In genomic region chr12:40106202-40106533, GRCh38 we compare ENCODE assay signal across 8 cellular contexts. TPM values are rescaled to one million over a fixed set of nuclear protein-coding genes. Genes with fewer than 3 reads are reported as not detected.
DNase-seq lines count a peak whose midpoint lies in the region; TF ChIP-seq lines count a peak whose summit lies in the region.

No MANE protein-coding gene starts in this region.

- H3K4me1 ChIP-seq in OCI-LY3 (ENCODE audit: low read length) (peaks cover 44% of the 10 kb centered on the region), parathyroid adenoma (peaks cover 16% of the 10 kb centered on the region)

- H3K79me2 ChIP-seq in OCI-LY3 (ENCODE audit: low read length) (peaks cover 41% of the 10 kb centered on the region), parathyroid adenoma (peaks cover 27% of the 10 kb centered on the region)

- peaks cover 8% of the 10 kb centered on the region; the same call in 1 of the 2 replicates for H3K27me3 ChIP-seq in OCI-LY3 (ENCODE audit: low read depth, low read length)
- H3K27me3 ChIP-seq in parathyroid adenoma (ENCODE audit: control insufficient read depth, insufficient read depth, low read length): no peaks in the 10 kb centered on the region

- peak overlapping the region; percentile 83 for H2AFZ ChIP-seq in OCI-LY3 (ENCODE audit: low read depth, low read length)
- peak overlapping the region; percentile 73 for H2AFZ ChIP-seq in parathyroid adenoma

- H3K27ac ChIP-seq in OCI-LY3 (ENCODE audit: low read length) (no peak overlapping the region), parathyroid adenoma (peak overlapping the region; percentile 81)

- H3K9ac ChIP-seq in OCI-LY3 (ENCODE audit: low read length): peak overlapping the region; percentile 23
- no peak overlapping the region for H3K9ac ChIP-seq in parathyroid adenoma

- H3K4me3 ChIP-seq in GM12864 (ENCODE audit: low read depth, low read length) (peak overlapping the region; percentile 28), OCI-LY3 (ENCODE audit: low read length) (peak overlapping the region; percentile 95), epithelial cell of proximal tubule (ENCODE audit: low read depth, low read length) (peak overlapping the region; percentile 79), parathyroid adenoma (ENCODE audit: low read depth, low read length) (peak overlapping the region; percentile 66)

- peak overlapping the region; percentile 89 for H3K4me2 ChIP-seq in OCI-LY3 (ENCODE audit: low read length)
- H3K4me2 ChIP-seq in parathyroid adenoma (ENCODE audit: low read length): peak overlapping the region; percentile 65

- TF ChIP-seq CTCF in GM12864 (IDR thresholded peaks at IDR 0.05; ENCODE audit: low read depth, low read length, missing control alignments) (no peak), OCI-LY3 (IDR thresholded peaks at IDR 0.05; ENCODE audit: low read depth, low read length) (no peak), epithelial cell of proximal tubule (conservative IDR thresholded peaks at IDR 0.05; ENCODE audit: low read depth, low read length) (no peak), parathyroid adenoma (IDR thresholded peaks at IDR 0.05) (no peak)

- DNase-seq in GM12864 (ENCODE audit: low read depth): no peak
- DNase-seq in epithelial cell of proximal tubule (ENCODE audit: low read depth): no peak
- no peak for DNase-seq in cerebellar cortex (ENCODE audit: low spot score)
- DNase-seq in NCI-H510A treated with DMSO at 0.1 percent for 48 hours (lab: John Stamatoyannopoulos, UW): no peak
- no peak for DNase-seq in inferior parietal cortex (ENCODE audit: extremely low spot score)
- no peak for DNase-seq in stimulated activated CD4-positive, alpha-beta T cell treated with anti-CD3 and anti-CD28 coated beads, Interleukin-4, amount 100 ng/mL, for 1 hour

- H3K36me3 ChIP-seq in OCI-LY3 (replicated peaks; ENCODE audit: low read depth, low read length) (peaks cover 11% of the 10 kb centered on the region), parathyroid adenoma (ENCODE audit: control insufficient read depth, insufficient read depth, low read length) (no peaks in the 10 kb centered on the region)

- H3K9me3 ChIP-seq in OCI-LY3 (ENCODE audit: insufficient read depth, low read length): no peaks in the 10 kb centered on the region
- H3K9me3 ChIP-seq in parathyroid adenoma (ENCODE audit: control insufficient read depth, low read length): no peaks in the 10 kb centered on the region

- peaks cover 33% of the 10 kb centered on the region; the same call in 1 of the 2 replicates for H4K20me1 ChIP-seq in OCI-LY3 (ENCODE audit: insufficient read depth, low read length)

RNA-seq across cellular contexts. Expression of gene SLC2A13, which starts 0.3 kb away (rescaled TPM):
- total RNA-seq in epithelial cell of proximal tubule: 2.7 and 4.6 TPM in 2 replicates

Comparison
In these comparisons a context has a peak if more than half of its experiments do, and no peak if none do; other contexts are left out.
1. H3K4me3 ChIP-seq: peak in every context shown above with its lines; median percentile 95 in OCI-LY3; 79 in epithelial cell of proximal tubule; 66 in parathyroid adenoma; 28 in GM12864.